In genomic region chr17:15398736-15399331, GRCh38 we compare ENCODE assay signal across 11 cellular contexts. TPM values are rescaled to one million over a fixed set of nuclear protein-coding genes. Genes with fewer than 3 reads are reported as not detected.
DNase-seq lines count a peak whose midpoint lies in the region; ATAC-seq, FAIRE-seq and TF ChIP-seq lines count a peak whose summit lies in the region.
"Had no signal": no experiment of that assay in that cellular context is flagged by ENCODE, and none has a peak within 500 bp of the region (broad histone marks: within the 10 kb centered on the region; RNA-seq: fewer than 3 reads in every experiment).

No MANE protein-coding gene starts in this region.

- H3K4me3 ChIP-seq in adipocyte (ENCODE audit: low read length) (peak overlapping the region; percentile 2), cardiac muscle cell (no peak overlapping the region)
- H3K4me3 ChIP-seq: testis had no signal

- H3K27ac ChIP-seq in cardiac muscle cell: no peak overlapping the region
- H3K27ac ChIP-seq: testis had no signal

- FAIRE-seq in H54 (lab: Jason Lieb, UNC): no peak

- TF ChIP-seq CTCF in cardiac muscle cell (IDR thresholded peaks at IDR 0.05; ENCODE audit: low read depth, low read length): no peak

- peak overlapping the region; percentile 38 for H3K9ac ChIP-seq in adipocyte (ENCODE audit: low read length)

- H3K4me1 ChIP-seq in adipocyte (ENCODE audit: control insufficient read depth, insufficient read depth, low read length) (peaks cover 26% of the 10 kb centered on the region), cardiac muscle cell (ENCODE audit: low read depth) (peaks cover 5% of the 10 kb centered on the region)

- intact Hi-C loops in sciatic nerve (cut with DNase I): no loop called here

- no peak for TF ChIP-seq POLR2A in H54 (IDR thresholded peaks at IDR 0.05; ENCODE audit: low read depth, low read length)

- DNase-seq in H54 (ENCODE audit: insufficient read length, low spot score): peak; percentile 42
- peak; percentile 38 for DNase-seq in adipocyte (ENCODE audit: low read depth)
- DNase-seq in cardiac muscle cell (ENCODE audit: low read depth in 1 of 2, low spot score in 1 of 2): peak; percentile 26 to 38
- no peak for DNase-seq in sciatic nerve (ENCODE audit: low spot score)
- DNase-seq in NCI-H2081 treated with DMSO at 0.1 percent for 48 hours (lab: John Stamatoyannopoulos, UW): no peak
- no peak for DNase-seq in T1000 (lab: John Stamatoyannopoulos, UW)
- DNase-seq: NCI-H146, testis had no signal

- H3K36me3 ChIP-seq in adipocyte (ENCODE audit: control insufficient read depth, insufficient read depth, low read length, severe bottlenecking) (no peaks in the 10 kb centered on the region), cardiac muscle cell (no peaks in the 10 kb centered on the region)

- H3K27me3 ChIP-seq in adipocyte (replicated peaks; ENCODE audit: control insufficient read depth, insufficient read depth, low read length) (no peaks in the 10 kb centered on the region), cardiac muscle cell (no peaks in the 10 kb centered on the region)
- H3K27me3 ChIP-seq: dorsolateral prefrontal cortex, testis had no signal

- peak; percentile 56 for ATAC-seq in sciatic nerve
- ATAC-seq in activated CD4-positive, CD25-positive, alpha-beta regulatory T cell treated with anti-CD3 and anti-CD28 coated beads, Interleukin-2, amount 50 U/mL, for 24 hours: no peak
- ATAC-seq in GM19023 (IDR thresholded peaks at IDR 0.05; ENCODE audit: unreplicated experiment): no peak

- H3K9me3 ChIP-seq in adipocyte (ENCODE audit: control insufficient read depth, low read length) (no peaks in the 10 kb centered on the region), cardiac muscle cell (ENCODE audit: low read depth) (no peaks in the 10 kb centered on the region)
- H3K9me3 ChIP-seq: testis had no signal

RNA-seq across cellular contexts. Expression of gene TEKT3, which starts 57.4 kb away (rescaled TPM):
- total RNA-seq in cardiac muscle cell (0.07 and 0.12 TPM in 2 replicates), sciatic nerve (3.5 TPM)
- polyA plus RNA-seq in cardiac muscle cell: 1.2 TPM in 1 of 2 replicates, not detected in the other

Comparison
In these comparisons a context has a peak if more than half of its experiments do, and no peak if none do; other contexts are left out.
1. DNase-seq: peak in H54 (single experiment), adipocyte (single experiment) and cardiac muscle cell (2 of 2); none in sciatic nerve (single experiment), NCI-H2081 treated with DMSO at 0.1 percent for 48 hours (single experiment) and T1000 (single experiment).